Comparison of ENCODE assay signal across 22 cellular contexts in the genomic region with DNA sequence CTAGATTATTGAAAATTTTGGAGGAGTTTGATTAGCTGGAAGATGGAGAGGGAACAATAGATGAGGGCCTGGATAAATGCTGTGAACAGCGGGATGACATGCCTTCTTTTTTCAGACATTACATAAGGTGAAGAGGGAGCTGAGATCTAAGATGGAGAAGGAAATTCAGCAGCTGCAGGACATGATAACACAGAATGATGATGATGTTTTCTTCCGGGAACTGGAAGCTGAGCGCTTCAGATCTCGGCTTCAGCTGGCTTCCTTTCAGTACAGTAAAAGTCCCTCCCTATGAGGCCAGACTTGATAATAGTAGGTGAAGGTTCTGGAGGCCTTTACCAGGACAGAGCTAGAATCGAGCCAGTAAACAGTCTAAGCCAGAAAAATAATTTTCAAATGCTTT. TPM values are rescaled to one million over a fixed set of nuclear protein-coding genes. Genes with fewer than 3 reads are reported as not detected.
DNase-seq lines count a peak whose midpoint lies in the region; ATAC-seq and TF ChIP-seq lines count a peak whose summit lies in the region.
"Had no signal": no experiment of that assay in that cellular context is flagged by ENCODE, and none has a peak within 500 bp of the region (broad histone marks: within the 10 kb centered on the region; RNA-seq: fewer than 3 reads in every experiment).

No MANE protein-coding gene starts in this region.

- TF ChIP-seq CTCF in LNCaP clone FGC (IDR thresholded peaks at IDR 0.05; ENCODE audit: control insufficient read depth, extremely low read depth, insufficient read depth) = no peak

- no peak overlapping the region for H3K4me3 ChIP-seq in LNCaP clone FGC (ENCODE audit: low read depth, low read length)
- H3K4me3 ChIP-seq: body of pancreas, dorsolateral prefrontal cortex, MG63, SJCRH30, thyroid gland had no signal

- POLR2A ChIA-PET in activated CD4-positive, alpha-beta memory T cell treated with anti-CD3 and anti-CD28 coated beads for 36 hours (lab: Charles Lee) = no interaction called here
- POLR2A ChIA-PET in activated CD4-positive, alpha-beta memory T cell treated with anti-CD3 and anti-CD28 coated beads, Interleukin-2, amount 10 ng/mL, durations not matched to agents 7 days and 5 days (lab: Charles Lee) = interaction anchor here (0.7 to 1.1 kb wide), 4 partner anchors 9 to 34 kb away, joined by 3 read pairs; partner anchors contain the start of gene CEP95
- POLR2A ChIA-PET in naive thymus-derived CD8-positive, alpha-beta T cell (lab: Charles Lee) = no interaction called here

- H3K4me1 Mint-ChIP-seq in activated CD4-positive, alpha-beta memory T cell treated with anti-CD3 and anti-CD28 coated beads for 36 hours (ENCODE audit: low read depth) = no peaks in the 10 kb centered on the region
- H3K4me1 Mint-ChIP-seq in activated CD4-positive, alpha-beta memory T cell treated with anti-CD3 and anti-CD28 coated beads, Interleukin-2, amount 10 ng/mL, durations not matched to agents 7 days and 5 days = no peaks in the 10 kb centered on the region
- H3K4me1 Mint-ChIP-seq in activated naive CD8-positive, alpha-beta T cell treated with anti-CD3 and anti-CD28 coated beads, Interleukin-2, amount 50 U/mL, for 24 hours = peaks cover 3% of the 10 kb centered on the region
- peaks cover 0 to 9% (median under 1%) of the 10 kb centered on the region in 4 donors for H3K4me1 Mint-ChIP-seq in naive thymus-derived CD8-positive, alpha-beta T cell
- H3K4me1 Mint-ChIP-seq: naive B cell had no signal

- intact Hi-C loops in activated CD4-positive, alpha-beta memory T cell treated with anti-CD3 and anti-CD28 coated beads for 36 hours (cut with micrococcal nuclease) = no loop called here

- DNase-seq in activated CD4-positive, alpha-beta memory T cell treated with anti-CD3 and anti-CD28 coated beads for 36 hours = no peak
- no peak for DNase-seq in activated CD4-positive, alpha-beta memory T cell treated with anti-CD3 and anti-CD28 coated beads, Interleukin-2, amount 10 ng/mL, durations not matched to agents 7 days and 5 days
- peak; percentile 19 for DNase-seq in LNCaP clone FGC (ENCODE audit: low read depth)
- DNase-seq in activated naive CD8-positive, alpha-beta T cell treated with anti-CD3 and anti-CD28 coated beads, Interleukin-2, amount 50 U/mL, for 24 hours = no peak
- DNase-seq in naive thymus-derived CD8-positive, alpha-beta T cell = no peak
- no peak for DNase-seq in stimulated activated CD4-positive, alpha-beta T cell treated with anti-CD3 and anti-CD28 coated beads, Interleukin-12 subunit alpha, Interleukin-12 subunit beta, amount 100 ng/mL, for 4 hours
- DNase-seq: body of pancreas; CD4-positive, alpha-beta memory T cell; cerebellar nuclear complex; DMS 273 treated with DMSO at 0.1 percent for 48 hours; dorsolateral prefrontal cortex; left ventricle myocardium superior; MG63; naive B cell; NCI-H2029; NCI-H69; nucleus accumbens; SJCRH30; stimulated activated naive CD8-positive, alpha-beta T cell treated with anti-CD3 and anti-CD28 coated beads, Interleukin-15, amount 100 ng/mL, for 72 hours; thyroid gland had no signal

- H3K4me3 Mint-ChIP-seq in activated CD4-positive, alpha-beta memory T cell treated with anti-CD3 and anti-CD28 coated beads for 36 hours = no peak overlapping the region
- H3K4me3 Mint-ChIP-seq in activated CD4-positive, alpha-beta memory T cell treated with anti-CD3 and anti-CD28 coated beads, Interleukin-2, amount 10 ng/mL, durations not matched to agents 7 days and 5 days = no peak overlapping the region
- H3K4me3 Mint-ChIP-seq in activated naive CD8-positive, alpha-beta T cell treated with anti-CD3 and anti-CD28 coated beads, Interleukin-2, amount 50 U/mL, for 24 hours = no peak overlapping the region
- H3K4me3 Mint-ChIP-seq in naive thymus-derived CD8-positive, alpha-beta T cell = no peak overlapping the region
- H3K4me3 Mint-ChIP-seq: CD4-positive, alpha-beta memory T cell; naive B cell; stimulated activated naive CD8-positive, alpha-beta T cell treated with anti-CD3 and anti-CD28 coated beads, Interleukin-15, amount 100 ng/mL, for 72 hours had no signal

- no peaks in the 10 kb centered on the region for H3K27me3 Mint-ChIP-seq in activated CD4-positive, alpha-beta memory T cell treated with anti-CD3 and anti-CD28 coated beads for 36 hours
- H3K27me3 Mint-ChIP-seq in activated CD4-positive, alpha-beta memory T cell treated with anti-CD3 and anti-CD28 coated beads, Interleukin-2, amount 10 ng/mL, durations not matched to agents 7 days and 5 days = no peaks in the 10 kb centered on the region
- no peaks in the 10 kb centered on the region for H3K27me3 Mint-ChIP-seq in activated naive CD8-positive, alpha-beta T cell treated with anti-CD3 and anti-CD28 coated beads, Interleukin-2, amount 50 U/mL, for 24 hours
- no peaks in the 10 kb centered on the region for H3K27me3 Mint-ChIP-seq in naive thymus-derived CD8-positive, alpha-beta T cell
- H3K27me3 Mint-ChIP-seq: CD4-positive, alpha-beta memory T cell; naive B cell; stimulated activated naive CD8-positive, alpha-beta T cell treated with anti-CD3 and anti-CD28 coated beads, Interleukin-15, amount 100 ng/mL, for 72 hours had no signal

- CTCF ChIA-PET in activated CD4-positive, alpha-beta memory T cell treated with anti-CD3 and anti-CD28 coated beads for 36 hours (lab: Charles Lee) = interaction anchor here (1.0 to 1.4 kb wide), 2 partner anchors 112 to 618 kb away, joined by 3 to 6 read pairs; no protein-coding TSS in a partner anchor
- CTCF ChIA-PET in activated CD4-positive, alpha-beta memory T cell treated with anti-CD3 and anti-CD28 coated beads, Interleukin-2, amount 10 ng/mL, durations not matched to agents 7 days and 5 days (lab: Charles Lee) = no interaction called here

- ATAC-seq in activated naive CD8-positive, alpha-beta T cell treated with anti-CD3 and anti-CD28 coated beads, Interleukin-2, amount 50 U/mL, for 24 hours = no peak
- ATAC-seq in naive thymus-derived CD8-positive, alpha-beta T cell = no peak
- ATAC-seq in HG02763 (IDR thresholded peaks at IDR 0.05; ENCODE audit: unreplicated experiment) (no peak), GM21723 (IDR thresholded peaks at IDR 0.05; ENCODE audit: unreplicated experiment) (no peak)
- ATAC-seq: body of pancreas; left ventricle myocardium superior; stimulated activated naive CD8-positive, alpha-beta T cell treated with anti-CD3 and anti-CD28 coated beads, Interleukin-15, amount 100 ng/mL, for 72 hours had no signal

- peak overlapping the region; percentile 7 for H3K27ac Mint-ChIP-seq in activated CD4-positive, alpha-beta memory T cell treated with anti-CD3 and anti-CD28 coated beads for 36 hours
- H3K27ac Mint-ChIP-seq in activated CD4-positive, alpha-beta memory T cell treated with anti-CD3 and anti-CD28 coated beads, Interleukin-2, amount 10 ng/mL, durations not matched to agents 7 days and 5 days = no peak overlapping the region
- H3K27ac Mint-ChIP-seq in activated naive CD8-positive, alpha-beta T cell treated with anti-CD3 and anti-CD28 coated beads, Interleukin-2, amount 50 U/mL, for 24 hours = peak overlapping the region; percentile 0
- peak overlapping the region in 7 of 10 donors; percentile 18 to 79 (median 32) for H3K27ac Mint-ChIP-seq in naive thymus-derived CD8-positive, alpha-beta T cell

- no peaks in the 10 kb centered on the region for H3K9me3 Mint-ChIP-seq in activated CD4-positive, alpha-beta memory T cell treated with anti-CD3 and anti-CD28 coated beads for 36 hours
- no peaks in the 10 kb centered on the region for H3K9me3 Mint-ChIP-seq in activated CD4-positive, alpha-beta memory T cell treated with anti-CD3 and anti-CD28 coated beads, Interleukin-2, amount 10 ng/mL, durations not matched to agents 7 days and 5 days
- H3K9me3 Mint-ChIP-seq in activated naive CD8-positive, alpha-beta T cell treated with anti-CD3 and anti-CD28 coated beads, Interleukin-2, amount 50 U/mL, for 24 hours = no peaks in the 10 kb centered on the region
- no peaks in the 10 kb centered on the region for H3K9me3 Mint-ChIP-seq in naive thymus-derived CD8-positive, alpha-beta T cell
- H3K9me3 Mint-ChIP-seq: CD4-positive, alpha-beta memory T cell; naive B cell; stimulated activated naive CD8-positive, alpha-beta T cell treated with anti-CD3 and anti-CD28 coated beads, Interleukin-15, amount 100 ng/mL, for 72 hours had no signal

- H3K36me3 Mint-ChIP-seq in activated CD4-positive, alpha-beta memory T cell treated with anti-CD3 and anti-CD28 coated beads for 36 hours = peaks cover 18% of the 10 kb centered on the region
- H3K36me3 Mint-ChIP-seq in activated CD4-positive, alpha-beta memory T cell treated with anti-CD3 and anti-CD28 coated beads, Interleukin-2, amount 10 ng/mL, durations not matched to agents 7 days and 5 days (ENCODE audit: low read depth) = peaks cover 52% of the 10 kb centered on the region
- H3K36me3 Mint-ChIP-seq in activated naive CD8-positive, alpha-beta T cell treated with anti-CD3 and anti-CD28 coated beads, Interleukin-2, amount 50 U/mL, for 24 hours (ENCODE audit: low read depth) = peaks cover 38% of the 10 kb centered on the region
- H3K36me3 Mint-ChIP-seq in naive thymus-derived CD8-positive, alpha-beta T cell = peaks cover 0 to 78% (median 6%) of the 10 kb centered on the region in 3 donors

RNA-seq across cellular contexts. Expression of gene CEP95, which starts 30.7 kb away (rescaled TPM):
- total RNA-seq in activated CD4-positive, alpha-beta memory T cell treated with anti-CD3 and anti-CD28 coated beads for 36 hours = 10 to 100 TPM; 29.9 to 37.8 TPM
- total RNA-seq in activated CD4-positive, alpha-beta memory T cell treated with anti-CD3 and anti-CD28 coated beads, Interleukin-2, amount 10 ng/mL, durations not matched to agents 7 days and 5 days = 10 to 100 TPM; 47.7 to 48.5 TPM
- total RNA-seq in naive thymus-derived CD8-positive, alpha-beta T cell = 100 to 1,000 TPM; 143 to 153 TPM
- polyA plus RNA-seq in naive thymus-derived CD8-positive, alpha-beta T cell = 10 to 100 TPM in 1 of 3 donors, 1 to 10 TPM in 2; 8.6 to 20.1 (median 9.0) TPM

RNA-seq across cellular contexts. Expression of gene DDX5, which starts 31.4 kb away (rescaled TPM):
- 100 to 1,000 TPM; 583 to 626 TPM for total RNA-seq in activated CD4-positive, alpha-beta memory T cell treated with anti-CD3 and anti-CD28 coated beads for 36 hours
- total RNA-seq in activated CD4-positive, alpha-beta memory T cell treated with anti-CD3 and anti-CD28 coated beads, Interleukin-2, amount 10 ng/mL, durations not matched to agents 7 days and 5 days = 100 to 1,000 TPM; 713 to 732 TPM
- total RNA-seq in naive thymus-derived CD8-positive, alpha-beta T cell = 1,000 to 10,000 TPM; 2,287 to 2,312 TPM
- 1,000 to 10,000 TPM; 1,055 to 1,400 (median 1,067) TPM for polyA plus RNA-seq in naive thymus-derived CD8-positive, alpha-beta T cell

RNA-seq across cellular contexts. Expression of gene POLG2, which starts 40.6 kb away (rescaled TPM):
- 10 to 100 TPM; 25.8 to 28.1 TPM for total RNA-seq in activated CD4-positive, alpha-beta memory T cell treated with anti-CD3 and anti-CD28 coated beads for 36 hours
- total RNA-seq in activated CD4-positive, alpha-beta memory T cell treated with anti-CD3 and anti-CD28 coated beads, Interleukin-2, amount 10 ng/mL, durations not matched to agents 7 days and 5 days = 10 to 100 TPM; 34.7 to 35.2 TPM
- 10 to 100 TPM; 72.3 to 76.0 TPM for total RNA-seq in naive thymus-derived CD8-positive, alpha-beta T cell
- 1 to 10 TPM; 6.4 to 8.6 (median 7.1) TPM for polyA plus RNA-seq in naive thymus-derived CD8-positive, alpha-beta T cell
